In genomic region chr1:45265244-45265643, GRCh38 we compare ENCODE assay signal across 18 cellular contexts.
"Had no signal": no experiment of that assay in that cellular context is flagged by ENCODE, and none has a peak within 500 bp of the region (broad histone marks: within the 10 kb centered on the region; RNA-seq: fewer than 3 reads in every experiment).

No MANE protein-coding gene starts in this region.

- DNase-seq: cerebellar nuclear complex; colonic mucosa; dermis blood vessel endothelial cell; erythroblast; foreskin melanocyte; kidney glomerular epithelial cell; mammary epithelial cell; naive thymus-derived CD8-positive, alpha-beta T cell; stimulated activated CD4-positive, alpha-beta T cell treated with anti-CD3 and anti-CD28 coated beads, Interleukin-2, amount 100 ng/mL, for 48 hours; stimulated activated CD8-positive, alpha-beta memory T cell treated with anti-CD3 and anti-CD28 coated beads, Interleukin-4, amount 100 ng/mL, for 48 hours had no signal

- FAIRE-seq: islet of Langerhans had no signal

- H3K27ac ChIP-seq: neutrophil had no signal

- H3K36me3 ChIP-seq: colonic mucosa, heart left ventricle, neutrophil, right atrium auricular region, tibial nerve had no signal

- ATAC-seq: left lobe of liver; naive thymus-derived CD8-positive, alpha-beta T cell; stimulated activated effector memory CD8-positive, alpha-beta T cell treated with anti-CD3 and anti-CD28 coated beads, Interleukin-12 subunit alpha, Interleukin-12 subunit beta, amount 100 ng/mL, for 72 hours had no signal

- H3K4me3 ChIP-seq: colonic mucosa, heart left ventricle, right atrium auricular region, smooth muscle cell, tibial nerve had no signal

- H3K9me3 ChIP-seq: colonic mucosa, neutrophil had no signal

- H3K27me3 ChIP-seq: colonic mucosa, heart left ventricle, neutrophil, right atrium auricular region, tibial nerve had no signal

- H3K4me2 ChIP-seq: smooth muscle cell had no signal
